14 cellular contexts compared by ENCODE assay signal in genomic region chr14:65195042-65195719, GRCh38.
DNase-seq lines count a peak whose midpoint lies in the region; ATAC-seq and TF ChIP-seq lines count a peak whose summit lies in the region.
"Had no signal": no experiment of that assay in that cellular context is flagged by ENCODE, and none has a peak within 500 bp of the region (broad histone marks: within the 10 kb centered on the region; RNA-seq: fewer than 3 reads in every experiment).

No MANE protein-coding gene starts in this region.

- H3K4me3 Mint-ChIP-seq in type B pancreatic cell = no peak overlapping the region
- H3K4me3 Mint-ChIP-seq in natural killer cell = no peak overlapping the region
- H3K4me3 Mint-ChIP-seq: activated naive CD8-positive, alpha-beta T cell treated with anti-CD3 and anti-CD28 coated beads, Interleukin-2, amount 10 ng/mL, durations not matched to agents 7 days and 5 days had no signal

- no peak overlapping the region for H3K14ac ChIP-seq in mesenchymal stem cell (ENCODE audit: low read length in 2 of 2)

- no peak overlapping the region for H3K18ac ChIP-seq in mesenchymal stem cell (ENCODE audit: low read depth in 1 of 2, low read length in 2 of 2)

- in situ Hi-C loops in GM13977 (cut with MboI; ENCODE audit: low pct_unique_long_range_greater_than_20kb, low sequenced_read_pairs, unreplicated experiment) = no loop called here

- H3K9ac ChIP-seq in mesenchymal stem cell (ENCODE audit: low read length) = no peak overlapping the region

- DNase-seq in GM13977 (ENCODE audit: low spot score) (peak; percentile 48), type B pancreatic cell (ENCODE audit: extremely low spot score, unreplicated experiment) (no peak), mesenchymal stem cell (no peak), NCI-H146 (lab: John Stamatoyannopoulos, UW) (no peak), natural killer cell (no peak)
- DNase-seq: activated naive CD8-positive, alpha-beta T cell treated with anti-CD3 and anti-CD28 coated beads, Interleukin-2, amount 10 ng/mL, durations not matched to agents 7 days and 5 days; left ventricle myocardium superior; NCI-H226; posterior cingulate gyrus had no signal

- H2BK5ac ChIP-seq in mesenchymal stem cell (ENCODE audit: low read depth, low read length, poor library complexity, severe bottlenecking) = no peak overlapping the region

- no peak for TF ChIP-seq CTCF in GM13977 (IDR thresholded peaks at IDR 0.05; ENCODE audit: extremely low read depth, insufficient read depth, missing control alignments)
- TF ChIP-seq CTCF in type B pancreatic cell (conservative IDR thresholded peaks at IDR 0.05) = no peak
- TF ChIP-seq CTCF in natural killer cell (IDR thresholded peaks at IDR 0.05) = no peak

- H3K27ac Mint-ChIP-seq in type B pancreatic cell (no peak overlapping the region), natural killer cell (no peak overlapping the region)
- H3K27ac Mint-ChIP-seq: activated naive CD8-positive, alpha-beta T cell treated with anti-CD3 and anti-CD28 coated beads, Interleukin-2, amount 10 ng/mL, durations not matched to agents 7 days and 5 days had no signal

- no peak overlapping the region for H2AFZ ChIP-seq in mesenchymal stem cell (ENCODE audit: low read depth, low read length)

- H3K9me3 Mint-ChIP-seq in type B pancreatic cell = no peaks in the 10 kb centered on the region
- H3K9me3 Mint-ChIP-seq in natural killer cell = no peaks in the 10 kb centered on the region

- H3K4me2 ChIP-seq in mesenchymal stem cell (ENCODE audit: low read length, poor library complexity, severe bottlenecking) = no peak overlapping the region

- no peaks in the 10 kb centered on the region for H3K4me1 ChIP-seq in mesenchymal stem cell (ENCODE audit: control insufficient read depth, insufficient read depth, low read depth, low read length)
- H3K4me1 ChIP-seq: SJSA1 had no signal

- H3K27ac ChIP-seq in mesenchymal stem cell (ENCODE audit: low read length, poor library complexity, severe bottlenecking) = no peak overlapping the region
- H3K27ac ChIP-seq: SJSA1, thoracic aorta had no signal

- no peak overlapping the region for H4K8ac ChIP-seq in mesenchymal stem cell (ENCODE audit: low read length)

- H3K79me1 ChIP-seq in mesenchymal stem cell (replicated peaks; ENCODE audit: low read length, poor library complexity, severe bottlenecking) = no peaks in the 10 kb centered on the region

- no peak overlapping the region for H2BK12ac ChIP-seq in mesenchymal stem cell (ENCODE audit: low read length in 2 of 2)

- H3K36me3 Mint-ChIP-seq in type B pancreatic cell = no peaks in the 10 kb centered on the region
- no peaks in the 10 kb centered on the region for H3K36me3 Mint-ChIP-seq in natural killer cell

- H2AK5ac ChIP-seq in mesenchymal stem cell (ENCODE audit: low read length, severe bottlenecking) = no peak overlapping the region

- peak; percentile 98 for ATAC-seq in GM19395 (IDR thresholded peaks at IDR 0.05; ENCODE audit: unreplicated experiment)
- peak; percentile 95 for ATAC-seq in HG02798 (IDR thresholded peaks at IDR 0.05; ENCODE audit: poor library complexity, unreplicated experiment)
- ATAC-seq in HG03520 (IDR thresholded peaks at IDR 0.05; ENCODE audit: unreplicated experiment) = peak; percentile 89
- no peak for ATAC-seq in natural killer cell
- ATAC-seq: left ventricle myocardium superior had no signal

- no peak overlapping the region for H4K91ac ChIP-seq in mesenchymal stem cell (ENCODE audit: low read length)

- H3K27me3 Mint-ChIP-seq in type B pancreatic cell (no peaks in the 10 kb centered on the region), natural killer cell (ENCODE audit: low read depth in 2 of 2) (no peaks in the 10 kb centered on the region)

- no peaks in the 10 kb centered on the region for H3K27me3 ChIP-seq in mesenchymal stem cell (ENCODE audit: control insufficient read depth in 1 of 2, insufficient read depth in 1 of 2, low read length in 2 of 2)
- H3K27me3 ChIP-seq: SJSA1 had no signal

- H2BK120ac ChIP-seq in mesenchymal stem cell (ENCODE audit: low read depth, low read length) = no peak overlapping the region

- H3K4me3 ChIP-seq in mesenchymal stem cell (ENCODE audit: insufficient read depth in 1 of 2, low read depth in 1 of 2, low read length in 2 of 2) = no peak overlapping the region
- H3K4me3 ChIP-seq: SJSA1, thoracic aorta had no signal

- H3K23ac ChIP-seq in mesenchymal stem cell (ENCODE audit: low read length in 2 of 2) = no peak overlapping the region

- WGBS in mesenchymal stem cell = 90% methylated on average over 6 of the region's 9 CpGs

- no peak overlapping the region for H2BK15ac ChIP-seq in mesenchymal stem cell (ENCODE audit: low read depth, poor library complexity, severe bottlenecking)

- no peak overlapping the region for H3K4ac ChIP-seq in mesenchymal stem cell (ENCODE audit: low read depth in 1 of 2, low read length in 2 of 2)

- H3K9me3 ChIP-seq in mesenchymal stem cell (ENCODE audit: control insufficient read depth, low read length) = no peaks in the 10 kb centered on the region
- H3K9me3 ChIP-seq: SJSA1, thoracic aorta had no signal

- intact Hi-C loops in natural killer cell (cut with micrococcal nuclease) = no loop called here

- H3K36me3 ChIP-seq in mesenchymal stem cell (ENCODE audit: control insufficient read depth in 1 of 2, insufficient read depth in 2 of 2, low read depth in 1 of 2, low read length in 2 of 2) = no peaks in the 10 kb centered on the region
- H3K36me3 ChIP-seq: SJSA1, thoracic aorta had no signal

- H3K4me1 Mint-ChIP-seq in type B pancreatic cell (ENCODE audit: unreplicated experiment) = no peaks in the 10 kb centered on the region
- H3K4me1 Mint-ChIP-seq in natural killer cell = no peaks in the 10 kb centered on the region
- H3K4me1 Mint-ChIP-seq: activated naive CD8-positive, alpha-beta T cell treated with anti-CD3 and anti-CD28 coated beads, Interleukin-2, amount 10 ng/mL, durations not matched to agents 7 days and 5 days had no signal

Comparison
In these comparisons a context has a peak if more than half of its experiments do, and no peak if none do; other contexts are left out.
1. ATAC-seq: peak in GM19395 (single experiment), HG02798 (single experiment) and HG03520 (single experiment); none in natural killer cell (0 of 3).